22 cellular contexts compared by ENCODE assay signal in genomic region chr10:97079454-97079853, GRCh38.
A peak's percentile ranks its signal among the peaks of the same experiment; 100 is the strongest.
DNase-seq lines count a peak whose midpoint lies in the region.
"Had no signal": no experiment of that assay in that cellular context is flagged by ENCODE, and none has a peak within 500 bp of the region (broad histone marks: within the 10 kb centered on the region; RNA-seq: fewer than 3 reads in every experiment).

No MANE protein-coding gene starts in this region.

- no peaks in the 10 kb centered on the region for H3K4me1 Mint-ChIP-seq in activated naive CD4-positive, alpha-beta T cell treated with anti-CD3 and anti-CD28 coated beads, Interleukin-2, amount 10 ng/mL, durations not matched to agents 7 days and 5 days
- no peaks in the 10 kb centered on the region for H3K4me1 Mint-ChIP-seq in activated T-helper 2 cell treated with anti-CD3 and anti-CD28 coated beads, Interferon-gamma antibody, Interleukin-2, Interleukin-4, amounts not matched to agents 10 μg/mL and 5 μg/mL and 100 μg/mL, durations not matched to agents 14 hours and 24 hours and 36 hours (ENCODE audit: low read depth)
- H3K4me1 Mint-ChIP-seq: CD14-positive monocyte; CD8-positive, alpha-beta memory T cell had no signal

- H3K4me3 Mint-ChIP-seq in activated naive CD4-positive, alpha-beta T cell treated with anti-CD3 and anti-CD28 coated beads, Interleukin-2, amount 10 ng/mL, durations not matched to agents 7 days and 5 days, result no peak overlapping the region
- no peak overlapping the region for H3K4me3 Mint-ChIP-seq in activated T-helper 2 cell treated with anti-CD3 and anti-CD28 coated beads, Interferon-gamma antibody, Interleukin-2, Interleukin-4, amounts not matched to agents 10 μg/mL and 5 μg/mL and 100 μg/mL, durations not matched to agents 14 hours and 24 hours and 36 hours (ENCODE audit: low read depth)
- H3K4me3 Mint-ChIP-seq: CD4-positive, alpha-beta T cell; CD8-positive, alpha-beta memory T cell; HFFc6 had no signal

- no peak for DNase-seq in activated naive CD4-positive, alpha-beta T cell treated with anti-CD3 and anti-CD28 coated beads, Interleukin-2, amount 10 ng/mL, durations not matched to agents 7 days and 5 days
- no peak for DNase-seq in activated naive CD4-positive, alpha-beta T cell treated with anti-CD3 and anti-CD28 coated beads, Interleukin-2, amount 50 U/mL, for 16 hours
- DNase-seq in occipital lobe (lab: John Stamatoyannopoulos, UW), result peak; percentile 39
- DNase-seq in superior temporal gyrus (ENCODE audit: extremely low spot score), result peak; percentile 59
- DNase-seq in ureter (ENCODE audit: low spot score), result no peak
- no peak for DNase-seq in UCSD-AML1 (lab: John Stamatoyannopoulos, UW; ENCODE audit: unreplicated experiment)
- DNase-seq in activated T-helper 2 cell treated with anti-CD3 and anti-CD28 coated beads, Interferon-gamma antibody, Interleukin-2, Interleukin-4, amounts not matched to agents 10 μg/mL and 5 μg/mL and 100 μg/mL, durations not matched to agents 14 hours and 24 hours and 36 hours (ENCODE audit: low spot score), result no peak
- DNase-seq: 8988T; ACHN; AML-193; BE2C; Calu3; CD4-positive, alpha-beta T cell; CD8-positive, alpha-beta memory T cell; DMS53; DMS79 treated with DMSO at 0.1 percent for 48 hours; HFFc6 had no signal

- H3K27ac ChIP-seq in HUES48 (ENCODE audit: low read depth, low read length), result peak overlapping the region; percentile 25
- H3K27ac ChIP-seq: A549; BLaER1 treated with 17β-estradiol and CSF1 and Interleukin-3, amounts not matched to agents 10 nM and 100 nM had no signal

- no peak overlapping the region for H3K9ac ChIP-seq in HUES48 (ENCODE audit: low read depth, low read length)
- H3K9ac ChIP-seq: BLaER1 treated with 17β-estradiol and CSF1 and Interleukin-3, amounts not matched to agents 10 nM and 100 nM had no signal

- H3K27me3 ChIP-seq in HUES48 (ENCODE audit: control insufficient read depth, insufficient read depth, low read length), result no peaks in the 10 kb centered on the region
- H3K27me3 ChIP-seq: BE2C had no signal

- CTCF ChIA-PET in activated naive CD4-positive, alpha-beta T cell treated with anti-CD3 and anti-CD28 coated beads, Interleukin-2, amount 10 ng/mL, durations not matched to agents 7 days and 5 days (lab: Charles Lee), result interaction anchor here (1.0 to 13.7 kb wide), 2 partner anchors 54 to 131 kb away, joined by 3 to 239 read pairs; no protein-coding TSS in a partner anchor

- no peaks in the 10 kb centered on the region for H3K9me3 Mint-ChIP-seq in activated naive CD4-positive, alpha-beta T cell treated with anti-CD3 and anti-CD28 coated beads, Interleukin-2, amount 10 ng/mL, durations not matched to agents 7 days and 5 days
- H3K9me3 Mint-ChIP-seq in activated T-helper 2 cell treated with anti-CD3 and anti-CD28 coated beads, Interferon-gamma antibody, Interleukin-2, Interleukin-4, amounts not matched to agents 10 μg/mL and 5 μg/mL and 100 μg/mL, durations not matched to agents 14 hours and 24 hours and 36 hours, result no peaks in the 10 kb centered on the region
- H3K9me3 Mint-ChIP-seq: CD14-positive monocyte; CD4-positive, alpha-beta T cell; CD8-positive, alpha-beta memory T cell; HFFc6 had no signal

- H3K4me3 ChIP-seq in HUES48 (ENCODE audit: low read depth, low read length), result no peak overlapping the region
- H3K4me3 ChIP-seq: A549; BLaER1 treated with 17β-estradiol and CSF1 and Interleukin-3, amounts not matched to agents 10 nM and 100 nM; HAP-1 had no signal

- H3K27me3 Mint-ChIP-seq in activated naive CD4-positive, alpha-beta T cell treated with anti-CD3 and anti-CD28 coated beads, Interleukin-2, amount 10 ng/mL, durations not matched to agents 7 days and 5 days, result peaks cover 61% of the 10 kb centered on the region
- no peaks in the 10 kb centered on the region for H3K27me3 Mint-ChIP-seq in activated T-helper 2 cell treated with anti-CD3 and anti-CD28 coated beads, Interferon-gamma antibody, Interleukin-2, Interleukin-4, amounts not matched to agents 10 μg/mL and 5 μg/mL and 100 μg/mL, durations not matched to agents 14 hours and 24 hours and 36 hours (ENCODE audit: low read depth)

- no peaks in the 10 kb centered on the region for H3K9me3 ChIP-seq in HUES48 (ENCODE audit: control insufficient read depth, insufficient read depth, low read length)
- H3K9me3 ChIP-seq: A549; BE2C; BLaER1 treated with 17β-estradiol and CSF1 and Interleukin-3, amounts not matched to agents 10 nM and 100 nM; HAP-1 had no signal

- intact Hi-C loops in activated T-helper 2 cell treated with anti-CD3 and anti-CD28 coated beads, Interferon-gamma antibody, Interleukin-2, Interleukin-4, amounts not matched to agents 10 μg/mL and 5 μg/mL and 100 μg/mL, durations not matched to agents 14 hours and 24 hours and 36 hours (cut with micrococcal nuclease), result no loop called here

- H3K36me3 Mint-ChIP-seq in activated naive CD4-positive, alpha-beta T cell treated with anti-CD3 and anti-CD28 coated beads, Interleukin-2, amount 10 ng/mL, durations not matched to agents 7 days and 5 days, result no peaks in the 10 kb centered on the region
- H3K36me3 Mint-ChIP-seq in activated T-helper 2 cell treated with anti-CD3 and anti-CD28 coated beads, Interferon-gamma antibody, Interleukin-2, Interleukin-4, amounts not matched to agents 10 μg/mL and 5 μg/mL and 100 μg/mL, durations not matched to agents 14 hours and 24 hours and 36 hours (ENCODE audit: low read depth), result no peaks in the 10 kb centered on the region
- H3K36me3 Mint-ChIP-seq: CD14-positive monocyte; CD8-positive, alpha-beta memory T cell had no signal

- no peaks in the 10 kb centered on the region for H3K36me3 ChIP-seq in HUES48 (ENCODE audit: control insufficient read depth, insufficient read depth, low read length)
- H3K36me3 ChIP-seq: BE2C; BLaER1 treated with 17β-estradiol and CSF1 and Interleukin-3, amounts not matched to agents 10 nM and 100 nM; HAP-1 had no signal

- H3K4me1 ChIP-seq in HUES48 (ENCODE audit: control insufficient read depth, insufficient read depth, low read length), result peaks cover 28% of the 10 kb centered on the region
- H3K4me1 ChIP-seq: A549, BE2C, HAP-1 had no signal

- peak overlapping the region; percentile 29 for H3K27ac Mint-ChIP-seq in activated naive CD4-positive, alpha-beta T cell treated with anti-CD3 and anti-CD28 coated beads, Interleukin-2, amount 10 ng/mL, durations not matched to agents 7 days and 5 days
- H3K27ac Mint-ChIP-seq in activated T-helper 2 cell treated with anti-CD3 and anti-CD28 coated beads, Interferon-gamma antibody, Interleukin-2, Interleukin-4, amounts not matched to agents 10 μg/mL and 5 μg/mL and 100 μg/mL, durations not matched to agents 14 hours and 24 hours and 36 hours, result no peak overlapping the region
- H3K27ac Mint-ChIP-seq: CD14-positive monocyte; CD4-positive, alpha-beta T cell; CD8-positive, alpha-beta memory T cell; HFFc6 had no signal

Comparison
In these comparisons a context has a peak if more than half of its experiments do, and no peak if none do; other contexts are left out.
1. DNase-seq: peak in occipital lobe (single experiment) and superior temporal gyrus (single experiment); none in activated naive CD4-positive, alpha-beta T cell treated with anti-CD3 and anti-CD28 coated beads, Interleukin-2, amount 10 ng/mL, durations not matched to agents 7 days and 5 days (single experiment), activated naive CD4-positive, alpha-beta T cell treated with anti-CD3 and anti-CD28 coated beads, Interleukin-2, amount 50 U/mL, for 16 hours (single experiment), ureter (single experiment), UCSD-AML1 (single experiment) and activated T-helper 2 cell treated with anti-CD3 and anti-CD28 coated beads, Interferon-gamma antibody, Interleukin-2, Interleukin-4, amounts not matched to agents 10 μg/mL and 5 μg/mL and 100 μg/mL, durations not matched to agents 14 hours and 24 hours and 36 hours (single experiment).